In genomic region chr20:50071039-50071888, GRCh38 we compare ENCODE assay signal across 1 cellular context.
TF ChIP-seq lines count a peak whose summit lies in the region.

No MANE protein-coding gene starts in this region.

TF ChIP-seq in HepG2, 621 proteins besides CTCF, POLR2A, EP300 and RAD21 (continued from another document and continues in another):
- peak; percentile 92 for TF ChIP-seq ZNF362 (CRISPR knock-in tag; IDR thresholded peaks at IDR 0.05; ENCODE audit: borderline replicate concordance)
- peak; percentile 89 for TF ChIP-seq ZNF770 (CRISPR knock-in tag; IDR thresholded peaks at IDR 0.05)
- no peak for TF ChIP-seq GZF1 (CRISPR knock-in tag; IDR thresholded peaks at IDR 0.05)
- TF ChIP-seq STAT5B (CRISPR knock-in tag; IDR thresholded peaks at IDR 0.05), result peak; percentile 86; the same call in 1 of the 2 replicates
- TF ChIP-seq SNAPC4 (CRISPR knock-in tag; IDR thresholded peaks at IDR 0.05), result 0 out of 2 replicates have a peak, but pooled peaks have one; percentile 35
- TF ChIP-seq ZNF207 (IDR thresholded peaks at IDR 0.05; ENCODE audit: borderline replicate concordance), result no peak
- TF ChIP-seq ELF4 (CRISPR knock-in tag; IDR thresholded peaks at IDR 0.05; ENCODE audit: borderline replicate concordance), result no peak
- no peak for TF ChIP-seq NPAS2 (CRISPR knock-in tag; IDR thresholded peaks at IDR 0.05; ENCODE audit: borderline replicate concordance)
- no peak for TF ChIP-seq IRX3 (CRISPR knock-in tag; IDR thresholded peaks at IDR 0.05; ENCODE audit: borderline replicate concordance, low read depth)
- peak; percentile 87 for TF ChIP-seq RNF2 (conservative IDR thresholded peaks at IDR 0.05; ENCODE audit: low read depth)
- TF ChIP-seq ZNF552 (CRISPR knock-in tag; IDR thresholded peaks at IDR 0.05; ENCODE audit: borderline replicate concordance), result no peak
- TF ChIP-seq ZNF501 (CRISPR knock-in tag; IDR thresholded peaks at IDR 0.05), result peak; percentile 94
- peak; percentile 50; the same call in 1 of the 2 replicates for TF ChIP-seq HES4 (CRISPR knock-in tag; IDR thresholded peaks at IDR 0.05; ENCODE audit: borderline replicate concordance)
- TF ChIP-seq ZNF331 (CRISPR knock-in tag; IDR thresholded peaks at IDR 0.05), result peak; percentile 93
- peak; percentile 79; the same call in 1 of the 2 replicates for TF ChIP-seq MYPOP (CRISPR knock-in tag; IDR thresholded peaks at IDR 0.05)
- no peak for TF ChIP-seq TBP (CRISPR knock-in tag; IDR thresholded peaks at IDR 0.05)
- TF ChIP-seq SOX13 (IDR thresholded peaks at IDR 0.05), result no peak
- TF ChIP-seq SOX13 (CRISPR knock-in tag; conservative IDR thresholded peaks at IDR 0.05 in 1 of 2, IDR thresholded peaks at IDR 0.05 in 1 of 2), result peak in 1 of 2 experiments; percentile 61; a peak in 1 of 4 replicates
- TF ChIP-seq ZNF678 (CRISPR knock-in tag; IDR thresholded peaks at IDR 0.05), result no peak
- TF ChIP-seq PTBP1 (IDR thresholded peaks at IDR 0.05; ENCODE audit: low read depth, low read length, poor library complexity, severe bottlenecking), result no peak
- TF ChIP-seq KDM4B (CRISPR knock-in tag; IDR thresholded peaks at IDR 0.05), result peak; percentile 98
- TF ChIP-seq TCF12 (IDR thresholded peaks at IDR 0.05), result no peak
- no peak for TF ChIP-seq TCF12 (CRISPR knock-in tag; IDR thresholded peaks at IDR 0.05)
- peak; percentile 95 for TF ChIP-seq ZNF720 (CRISPR knock-in tag; IDR thresholded peaks at IDR 0.05)
- TF ChIP-seq ZNF646 (CRISPR knock-in tag; IDR thresholded peaks at IDR 0.05), result no peak
- 0 out of 2 replicates have a peak, but pooled peaks have one; percentile 72 for TF ChIP-seq ZNF329 (CRISPR knock-in tag; IDR thresholded peaks at IDR 0.05; ENCODE audit: low read depth)
- peak; percentile 56; the same call in 1 of the 2 replicates for TF ChIP-seq SKIL (CRISPR knock-in tag; IDR thresholded peaks at IDR 0.05; ENCODE audit: borderline replicate concordance)
- no peak for TF ChIP-seq SATB2 (CRISPR knock-in tag; IDR thresholded peaks at IDR 0.05)
- no peak for TF ChIP-seq SP140L (CRISPR knock-in tag; IDR thresholded peaks at IDR 0.05; ENCODE audit: borderline replicate concordance)
- no peak for TF ChIP-seq CERS6 (CRISPR knock-in tag; IDR thresholded peaks at IDR 0.05)
- TF ChIP-seq STAG1 (CRISPR knock-in tag; IDR thresholded peaks at IDR 0.05), result peak; percentile 100
- no peak for TF ChIP-seq ZNF816 (CRISPR knock-in tag; IDR thresholded peaks at IDR 0.05; ENCODE audit: borderline replicate concordance)
- TF ChIP-seq DDIT3 (CRISPR knock-in tag; IDR thresholded peaks at IDR 0.05), result no peak
- peak; percentile 62; the same call in 1 of the 2 replicates for TF ChIP-seq SP5 (CRISPR knock-in tag; IDR thresholded peaks at IDR 0.05; ENCODE audit: borderline replicate concordance, low read depth)
- no peak for TF ChIP-seq ETS1 (CRISPR knock-in tag; IDR thresholded peaks at IDR 0.05)
- no peak for TF ChIP-seq NCOR1 (IDR thresholded peaks at IDR 0.05; ENCODE audit: borderline replicate concordance, low read length)
- TF ChIP-seq JDP2 (CRISPR knock-in tag; IDR thresholded peaks at IDR 0.05; ENCODE audit: borderline replicate concordance), result no peak; the same call in 1 of the 2 replicates
- peak; percentile 35; the same call in 1 of the 2 replicates for TF ChIP-seq ZNF232 (CRISPR knock-in tag; IDR thresholded peaks at IDR 0.05; ENCODE audit: borderline replicate concordance)
- TF ChIP-seq FOXM1 (CRISPR knock-in tag; IDR thresholded peaks at IDR 0.05), result no peak
- no peak for TF ChIP-seq HNF4G (IDR thresholded peaks at IDR 0.05; ENCODE audit: borderline replicate concordance, low read depth, low read length)
- TF ChIP-seq HNF4G (CRISPR knock-in tag; IDR thresholded peaks at IDR 0.05; ENCODE audit: borderline replicate concordance, low read depth), result no peak; the same call in 1 of the 2 replicates
- 0 out of 2 replicates have a peak, but pooled peaks have one; percentile 44 for TF ChIP-seq EZH2 (conservative IDR thresholded peaks at IDR 0.05; ENCODE audit: low read depth, low read length)
- no peak for TF ChIP-seq HDAC6 (IDR thresholded peaks at IDR 0.05; ENCODE audit: low read depth, low read length)
